In the genomic region with DNA sequence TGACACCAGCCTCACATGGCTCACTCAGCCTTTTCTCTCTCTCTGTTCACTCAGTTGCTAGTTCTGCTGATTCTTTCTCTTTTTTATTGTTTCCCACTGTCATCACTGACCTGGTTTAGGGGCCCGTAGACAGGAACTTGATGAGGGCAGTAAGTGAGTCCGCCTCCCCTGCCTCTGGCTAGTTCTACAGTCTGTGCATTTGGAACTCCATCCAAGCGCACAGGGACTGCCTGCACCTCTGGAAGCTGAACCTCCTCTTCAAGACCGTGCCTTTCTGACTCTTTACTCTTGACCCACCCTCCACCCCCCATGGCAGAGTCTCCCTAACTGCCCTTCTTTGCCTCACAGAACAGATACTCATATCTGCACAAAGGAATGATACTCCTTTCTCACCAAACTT, we compare ENCODE assay signal across 1 cellular context.
TF ChIP-seq lines count a peak whose summit lies in the region.

No MANE protein-coding gene starts in this region.

TF ChIP-seq in IMR-90, 13 proteins besides CTCF, POLR2A, EP300 and RAD21:
- TF ChIP-seq NFE2L2 (IDR thresholded peaks at IDR 0.05; ENCODE audit: low read depth, low read length), result no peak
TF ChIP-seq in IMR-90: peak in this region for 0.
